Comparison of ENCODE assay signal across 8 cellular contexts in the genomic region with DNA sequence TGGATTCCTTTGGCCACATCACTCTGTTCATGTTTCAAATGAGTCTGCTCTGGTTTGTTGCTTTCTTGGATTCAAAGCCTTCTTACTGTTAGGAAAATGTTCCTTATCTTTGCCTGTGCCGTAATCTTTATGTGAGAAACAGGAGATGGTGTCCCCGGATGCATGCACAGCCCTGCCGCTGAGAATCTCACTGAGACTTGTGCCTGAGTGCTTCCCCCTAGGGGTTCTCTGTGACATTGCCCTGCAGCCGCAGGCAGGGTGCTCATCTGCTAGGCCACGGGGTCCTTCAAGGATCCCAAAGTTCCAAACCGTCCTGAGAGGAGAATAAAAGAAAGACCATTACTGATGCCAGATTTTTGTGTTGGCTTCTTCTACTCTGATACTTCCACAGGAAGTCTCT.
DNase-seq lines count a peak whose midpoint lies in the region; ATAC-seq and TF ChIP-seq lines count a peak whose summit lies in the region.
"Had no signal": no experiment of that assay in that cellular context is flagged by ENCODE, and none has a peak within 500 bp of the region (broad histone marks: within the 10 kb centered on the region; RNA-seq: fewer than 3 reads in every experiment).

No MANE protein-coding gene starts in this region.

- peak overlapping the region; percentile 94 for H3K27ac Mint-ChIP-seq in T-helper 17 cell

- no peak overlapping the region for H3K4me3 ChIP-seq in GM06990 (replicated peaks; ENCODE audit: low read depth, low read length)
- H3K4me3 ChIP-seq in H7 (ENCODE audit: insufficient read depth, low read depth, low read length), result no peak overlapping the region
- no peak overlapping the region for H3K4me3 ChIP-seq in lower lobe of right lung
- no peak overlapping the region for H3K4me3 ChIP-seq in esophagus muscularis mucosa
- H3K4me3 ChIP-seq in mesendoderm (ENCODE audit: low read length), result no peak overlapping the region

- peak overlapping the region; percentile 41 for H3K4me3 Mint-ChIP-seq in T-helper 17 cell

- DNase-seq in GM06990 (ENCODE audit: extremely low read depth, insufficient read length) (peak; percentile 18), H7 (peak; percentile 56), T-helper 17 cell (peak in 1 of 3 donors; percentile 56), lower lobe of right lung (no peak), esophagus muscularis mucosa (ENCODE audit: extremely low spot score) (no peak), NCI-H2196 treated with DMSO at 0.1 percent for 48 hours (lab: John Stamatoyannopoulos, UW; ENCODE audit: unreplicated experiment) (no peak), mesendoderm (no peak)

- no peak overlapping the region for H2BK120ac ChIP-seq in mesendoderm (ENCODE audit: low read depth, low read length)

- WGBS in esophagus muscularis mucosa, result 77% methylated on average over 6 of the region's 6 CpGs
- WGBS in mesendoderm (ENCODE audit: extremely low coverage, insufficient coverage, low lambda C conversion rate), result no CpG with 5 or more reads among the region's 6 CpGs

- TF ChIP-seq CTCF in GM06990 (IDR thresholded peaks at IDR 0.05; ENCODE audit: insufficient read depth, low read length, poor library complexity, severe bottlenecking), result peak; percentile 95
- TF ChIP-seq CTCF in lower lobe of right lung (IDR thresholded peaks at IDR 0.05), result peak; percentile 38
- no peak for TF ChIP-seq CTCF in esophagus muscularis mucosa (IDR thresholded peaks at IDR 0.05)

- H3K9me3 ChIP-seq in T-helper 17 cell (ENCODE audit: control insufficient read depth, low read length, poor library complexity, severe bottlenecking), result no peaks in the 10 kb centered on the region
- no peaks in the 10 kb centered on the region for H3K9me3 ChIP-seq in lower lobe of right lung
- H3K9me3 ChIP-seq in esophagus muscularis mucosa, result no peaks in the 10 kb centered on the region

- no peak overlapping the region for H3K9ac ChIP-seq in mesendoderm (ENCODE audit: low read length)

- H3K4me1 ChIP-seq in lower lobe of right lung, result no peaks in the 10 kb centered on the region
- peaks cover 3 to 14% (median 9%) of the 10 kb centered on the region in 4 donors for H3K4me1 ChIP-seq in esophagus muscularis mucosa
- H3K4me1 ChIP-seq in mesendoderm (ENCODE audit: control insufficient read depth, low read depth, low read length), result no peaks in the 10 kb centered on the region

- no peak overlapping the region for H3K23ac ChIP-seq in mesendoderm (ENCODE audit: low read length)

- no peaks in the 10 kb centered on the region for H3K79me2 ChIP-seq in mesendoderm (ENCODE audit: control insufficient read depth, insufficient read depth, low read length)

- no peaks in the 10 kb centered on the region for H3K27me3 Mint-ChIP-seq in T-helper 17 cell

- no peak overlapping the region for H2BK15ac ChIP-seq in mesendoderm (replicated peaks; ENCODE audit: low read depth)

- H2AK5ac ChIP-seq in mesendoderm (ENCODE audit: low read length), result no peak overlapping the region

- intact Hi-C loops in lower lobe of right lung (cut with DNase I), result no loop called here
- intact Hi-C loops in esophagus muscularis mucosa (cut with DNase I), result no loop called here

- no peak overlapping the region for H3K18ac ChIP-seq in mesendoderm (ENCODE audit: low read length)

- H3K27me3 ChIP-seq in GM06990 (replicated peaks; ENCODE audit: control insufficient read depth, insufficient read depth, low read length) (no peaks in the 10 kb centered on the region), H7 (ENCODE audit: control insufficient read depth, insufficient read depth, low read length) (no peaks in the 10 kb centered on the region), lower lobe of right lung (ENCODE audit: low read depth) (no peaks in the 10 kb centered on the region), esophagus muscularis mucosa (no peaks in the 10 kb centered on the region), mesendoderm (ENCODE audit: insufficient read depth, low read length, poor library complexity) (no peaks in the 10 kb centered on the region)

- no peak overlapping the region for H2BK5ac ChIP-seq in mesendoderm (ENCODE audit: low read length)

- TF ChIP-seq EP300 in esophagus muscularis mucosa (IDR thresholded peaks at IDR 0.05), result no peak

- peak; percentile 75 for ATAC-seq in T-helper 17 cell
- no peak for ATAC-seq in lower lobe of right lung
- ATAC-seq: left colon had no signal

- no peak for TF ChIP-seq POLR2A in esophagus muscularis mucosa (IDR thresholded peaks at IDR 0.05; ENCODE audit: low read depth)

- H3K56ac ChIP-seq in mesendoderm (ENCODE audit: low read length), result no peak overlapping the region

- H3K79me1 ChIP-seq in mesendoderm (ENCODE audit: low read length), result no peaks in the 10 kb centered on the region

- H3K36me3 ChIP-seq in GM06990 (ENCODE audit: control insufficient read depth, insufficient read depth, low read length), result no peaks in the 10 kb centered on the region
- H3K36me3 ChIP-seq in H7 (replicated peaks; ENCODE audit: control insufficient read depth, insufficient read depth, low read length), result no peaks in the 10 kb centered on the region
- no peaks in the 10 kb centered on the region for H3K36me3 ChIP-seq in lower lobe of right lung
- no peaks in the 10 kb centered on the region for H3K36me3 ChIP-seq in esophagus muscularis mucosa
- no peaks in the 10 kb centered on the region for H3K36me3 ChIP-seq in mesendoderm (ENCODE audit: control insufficient read depth, insufficient read depth, low read length)

- no peak overlapping the region for H3K4me2 ChIP-seq in mesendoderm (ENCODE audit: low read length)

- H3K27ac ChIP-seq in lower lobe of right lung, result no peak overlapping the region
- no peak overlapping the region for H3K27ac ChIP-seq in esophagus muscularis mucosa (replicated peaks in 1 of 4)
- no peak overlapping the region for H3K27ac ChIP-seq in mesendoderm (ENCODE audit: low read depth, low read length)

- peaks cover 12% of the 10 kb centered on the region for H3K36me3 Mint-ChIP-seq in T-helper 17 cell (ENCODE audit: low read depth)

- no peak overlapping the region for H4K5ac ChIP-seq in mesendoderm (ENCODE audit: low read length)

- H3K4me1 Mint-ChIP-seq in T-helper 17 cell, result peaks cover 29% of the 10 kb centered on the region

- no peak overlapping the region for H4K8ac ChIP-seq in mesendoderm (ENCODE audit: low read depth, low read length)

- H3K4ac ChIP-seq in mesendoderm (ENCODE audit: low read depth, low read length), result no peak overlapping the region

Comparison
In these comparisons a context has a peak if more than half of its experiments do, and no peak if none do; other contexts are left out.
1. DNase-seq: peak in GM06990 (single experiment) and H7 (single experiment); none in lower lobe of right lung (single experiment), esophagus muscularis mucosa (single experiment), NCI-H2196 treated with DMSO at 0.1 percent for 48 hours (single experiment) and mesendoderm (single experiment).
2. CTCF ChIP-seq: peak in GM06990 (single experiment) and lower lobe of right lung (single experiment); none in esophagus muscularis mucosa (0 of 3).